ENCODE assay signal across 10 cellular contexts in the genomic region with DNA sequence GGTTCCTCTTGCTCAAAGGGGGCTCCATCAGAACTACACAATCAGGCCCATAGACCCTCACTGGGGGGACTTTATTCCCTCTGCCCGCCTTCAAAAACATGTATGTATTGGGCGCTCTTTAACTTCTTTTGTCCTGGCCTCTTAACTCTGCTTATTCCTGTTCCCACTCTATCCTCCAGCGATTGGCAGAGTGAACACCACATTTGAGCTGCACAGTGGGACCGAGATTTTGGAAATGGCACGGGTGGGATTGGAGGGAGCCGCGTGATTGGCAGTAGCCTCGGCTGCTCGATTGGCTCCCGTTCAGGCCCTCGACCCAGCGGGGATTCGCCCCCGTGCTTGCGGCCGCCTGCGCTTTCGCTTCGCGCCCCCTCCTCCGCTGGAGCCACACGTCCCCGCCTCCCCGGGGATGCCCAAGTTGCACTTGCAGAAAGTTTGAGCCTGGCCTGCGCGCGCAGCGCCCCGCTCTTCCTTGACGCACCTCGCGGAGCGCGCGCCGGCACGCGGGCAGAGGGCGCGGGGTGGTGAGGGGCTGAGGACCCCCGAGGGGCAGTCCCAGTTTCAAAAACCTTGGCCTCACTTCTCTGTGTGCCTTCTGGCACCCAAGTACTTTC. TPM values are rescaled to one million over a fixed set of nuclear protein-coding genes. Genes with fewer than 3 reads are reported as not detected.
DNase-seq lines count a peak whose midpoint lies in the region; ATAC-seq lines count a peak whose summit lies in the region.
"Had no signal": no experiment of that assay in that cellular context is flagged by ENCODE, and none has a peak within 500 bp of the region (broad histone marks: within the 10 kb centered on the region; RNA-seq: fewer than 3 reads in every experiment).

Gene ZIC5, minus strand, starts transcription at position 192 of the 614 bp plus-strand sequence. Its CDS starts 164 bp downstream, at position 28.

- H3K9me3 Mint-ChIP-seq in natural killer cell treated with Interleukin-12 subunit alpha and Interleukin-12 subunit beta and Interleukin-15 and Interleukin-18, amount 100 ng/mL, for 72 hours: no peaks in the 10 kb centered on the region

- peaks cover 28% of the 10 kb centered on the region for H3K36me3 Mint-ChIP-seq in natural killer cell treated with Interleukin-12 subunit alpha and Interleukin-12 subunit beta and Interleukin-15 and Interleukin-18, amount 100 ng/mL, for 72 hours

- H3K27me3 Mint-ChIP-seq in natural killer cell treated with Interleukin-12 subunit alpha and Interleukin-12 subunit beta and Interleukin-15 and Interleukin-18, amount 100 ng/mL, for 72 hours: peaks cover 56 to 69% of the 10 kb centered on the region in 2 donors

- H3K4me3 Mint-ChIP-seq in natural killer cell treated with Interleukin-12 subunit alpha and Interleukin-12 subunit beta and Interleukin-15 and Interleukin-18, amount 100 ng/mL, for 72 hours: peak within 1 kb of the TSS; percentile 57

- DNase-seq in COR-L47 (lab: John Stamatoyannopoulos, UW) (peak; percentile 97), astrocyte of the hippocampus (ENCODE audit: low read depth, low spot score) (peak; percentile 84), SHP77 (lab: John Stamatoyannopoulos, UW) (no peak), NCI-H2196 (lab: John Stamatoyannopoulos, UW; ENCODE audit: unreplicated experiment) (no peak), globus pallidus (ENCODE audit: low spot score) (no peak)
- no peak for DNase-seq in Jurkat, Clone E6-1 (ENCODE audit: low read depth, low spot score)
- no peak for DNase-seq in natural killer cell treated with Interleukin-12 subunit alpha and Interleukin-12 subunit beta and Interleukin-15 and Interleukin-18, amount 100 ng/mL, for 72 hours (ENCODE audit: low spot score)
- DNase-seq: foreskin melanocyte had no signal

- peak within 1 kb of the TSS; percentile 9; the same call in 1 of the 2 replicates for H3K4me3 ChIP-seq in Jurkat, Clone E6-1 (ENCODE audit: low read length)

- ATAC-seq in natural killer cell treated with Interleukin-12 subunit alpha and Interleukin-12 subunit beta and Interleukin-15 and Interleukin-18, amount 100 ng/mL, for 72 hours: no peak
- ATAC-seq in HG03342 (IDR thresholded peaks at IDR 0.05; ENCODE audit: unreplicated experiment): no peak

- peak within 1 kb of the TSS in 1 of 2 donors; percentile 61 for H3K27ac Mint-ChIP-seq in natural killer cell treated with Interleukin-12 subunit alpha and Interleukin-12 subunit beta and Interleukin-15 and Interleukin-18, amount 100 ng/mL, for 72 hours

- peaks cover 19 to 20% of the 10 kb centered on the region in 2 donors for H3K4me1 Mint-ChIP-seq in natural killer cell treated with Interleukin-12 subunit alpha and Interleukin-12 subunit beta and Interleukin-15 and Interleukin-18, amount 100 ng/mL, for 72 hours (ENCODE audit: low read depth in 2 of 2)

RNA-seq across cellular contexts. Expression of gene ZIC5, which starts in this region (rescaled TPM):
- 0.55 TPM for polyA plus RNA-seq in Jurkat, Clone E6-1 (2012; ENCODE audit: insufficient read depth, insufficient read length)
- total RNA-seq in natural killer cell treated with Interleukin-12 subunit alpha and Interleukin-12 subunit beta and Interleukin-15 and Interleukin-18, amount 100 ng/mL, for 72 hours: not detected
- total RNA-seq: activated CD8-positive, alpha-beta memory T cell treated with anti-CD3 and anti-CD28 coated beads for 36 hours had no signal

Comparison
In these comparisons a context has a peak if more than half of its experiments do, and no peak if none do; other contexts are left out.
1. DNase-seq: peak in COR-L47 (single experiment) and astrocyte of the hippocampus (single experiment); none in Jurkat, Clone E6-1 (single experiment), natural killer cell treated with Interleukin-12 subunit alpha and Interleukin-12 subunit beta and Interleukin-15 and Interleukin-18, amount 100 ng/mL, for 72 hours (single experiment), SHP77 (0 of 2), NCI-H2196 (single experiment) and globus pallidus (single experiment).